ENCODE assay signal across 22 cellular contexts in the genomic region with DNA sequence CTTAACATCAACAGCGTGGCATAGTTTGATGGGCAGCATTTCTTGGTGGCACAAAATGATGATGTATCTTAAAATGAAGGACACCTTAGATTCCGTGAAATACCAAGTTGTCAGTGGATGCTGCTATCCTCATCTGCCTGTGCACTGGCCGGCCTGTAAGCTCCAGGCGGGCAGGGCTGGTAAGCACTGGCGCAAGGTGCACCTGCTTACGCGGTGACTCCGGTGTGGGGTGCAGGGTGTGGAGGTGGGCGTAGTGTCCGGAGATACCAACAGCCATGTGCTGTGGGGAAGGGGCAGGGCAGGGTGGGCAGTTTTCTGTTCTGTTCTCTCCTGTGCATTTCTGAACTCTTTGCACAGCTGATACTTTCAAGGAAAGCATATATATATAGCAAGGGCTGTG.
"Had no signal": no experiment of that assay in that cellular context is flagged by ENCODE, and none has a peak within 500 bp of the region (broad histone marks: within the 10 kb centered on the region; RNA-seq: fewer than 3 reads in every experiment).

No MANE protein-coding gene starts in this region.

- ATAC-seq: heart right ventricle; left cardiac atrium; left lung; lower lobe of right lung; naive thymus-derived CD8-positive, alpha-beta T cell; right cardiac atrium; stimulated activated effector memory CD8-positive, alpha-beta T cell treated with anti-CD3 and anti-CD28 coated beads, Interleukin-12 subunit alpha, Interleukin-12 subunit beta, amount 100 ng/mL, for 72 hours had no signal

- H3K27me3 ChIP-seq: esophagus muscularis mucosa, heart right ventricle, left lung, sigmoid colon, stomach, thyroid gland had no signal

- H3K4me3 Mint-ChIP-seq: naive thymus-derived CD8-positive, alpha-beta T cell; stimulated activated effector memory CD8-positive, alpha-beta T cell treated with anti-CD3 and anti-CD28 coated beads, Interleukin-12 subunit alpha, Interleukin-12 subunit beta, amount 100 ng/mL, for 72 hours; type B pancreatic cell had no signal

- H3K36me3 Mint-ChIP-seq: naive thymus-derived CD8-positive, alpha-beta T cell; type B pancreatic cell had no signal

- H3K27ac Mint-ChIP-seq: naive thymus-derived CD8-positive, alpha-beta T cell; type B pancreatic cell had no signal

- H3K4me1 ChIP-seq: left lung, lower lobe of right lung, prostate gland, sigmoid colon, stomach, thyroid gland had no signal

- H3K27me3 Mint-ChIP-seq: naive thymus-derived CD8-positive, alpha-beta T cell; type B pancreatic cell had no signal

- DNase-seq: dermis blood vessel endothelial cell; effector memory CD4-positive, alpha-beta T cell; foreskin melanocyte; glutamatergic neuron; hippocampal formation; left cardiac atrium; lower lobe of right lung; sigmoid colon; stimulated activated CD4-positive, alpha-beta T cell treated with anti-CD3 and anti-CD28 coated beads, Interleukin-2, amount 100 ng/mL, for 24 hours; stimulated activated CD4-positive, alpha-beta T cell treated with anti-CD3 and anti-CD28 coated beads, Interleukin-4, amount 100 ng/mL, for 24 hours; stimulated activated naive CD4-positive, alpha-beta T cell treated with Interleukin-2 at 50 U/mL for 16 hours; stomach; thyroid gland had no signal

- H3K36me3 ChIP-seq: left lung, lower lobe of right lung, prostate gland, sigmoid colon, thyroid gland had no signal

- H3K9me3 Mint-ChIP-seq: naive thymus-derived CD8-positive, alpha-beta T cell; stimulated activated effector memory CD8-positive, alpha-beta T cell treated with anti-CD3 and anti-CD28 coated beads, Interleukin-12 subunit alpha, Interleukin-12 subunit beta, amount 100 ng/mL, for 72 hours; type B pancreatic cell had no signal

- H3K4me3 ChIP-seq: coronary artery, esophagus muscularis mucosa, heart right ventricle, left lung, lower lobe of right lung, prostate gland, sigmoid colon, stomach, thyroid gland had no signal

- H3K27ac ChIP-seq: coronary artery, esophagus muscularis mucosa, heart right ventricle, left lung, lower lobe of right lung, prostate gland, sigmoid colon, stomach, thyroid gland had no signal

- H3K9me3 ChIP-seq: esophagus muscularis mucosa, left lung, lower lobe of right lung, prostate gland, sigmoid colon, thyroid gland had no signal
